9 cellular contexts compared by ENCODE assay signal in the genomic region with DNA sequence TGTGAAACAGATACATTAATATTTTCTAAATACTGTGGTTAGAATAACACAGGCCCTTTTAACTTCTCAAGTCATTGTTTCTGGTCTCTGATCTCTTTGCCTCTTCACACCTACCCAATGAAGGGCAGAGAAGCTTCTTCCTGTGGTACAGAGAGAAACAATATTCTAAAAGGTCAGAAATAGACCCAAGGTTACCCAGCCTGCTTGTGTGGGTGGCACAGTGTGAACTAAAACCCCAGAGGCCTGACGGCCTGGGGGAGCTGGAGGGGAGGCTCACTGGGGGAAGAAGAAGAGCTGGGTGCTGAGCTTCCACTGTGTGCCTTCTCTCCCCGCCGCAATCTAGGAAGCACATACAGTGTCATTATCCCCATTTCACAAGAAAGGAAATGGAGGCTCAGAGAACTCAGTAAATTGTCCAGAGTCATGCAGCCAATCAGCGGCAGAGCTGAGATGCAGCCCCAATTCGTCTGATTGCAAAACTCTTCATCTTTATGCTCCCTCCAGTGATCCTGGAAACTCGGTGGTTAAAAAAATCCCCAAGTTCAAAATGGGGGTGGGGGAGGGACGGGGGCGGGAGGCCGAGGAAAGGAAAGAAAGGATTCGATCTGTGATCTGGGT.
DNase-seq lines count a peak whose midpoint lies in the region; ATAC-seq lines count a peak whose summit lies in the region.
"Had no signal": no experiment of that assay in that cellular context is flagged by ENCODE, and none has a peak within 500 bp of the region (broad histone marks: within the 10 kb centered on the region; RNA-seq: fewer than 3 reads in every experiment).

No MANE protein-coding gene starts in this region.

- H3K9me3 Mint-ChIP-seq in activated T-cell treated with anti-CD3 and anti-CD28 coated beads, Interleukin-2, amount 50 U/mL, for 24 hours: no peaks in the 10 kb centered on the region

- peak overlapping the region; percentile 76 for H3K27ac ChIP-seq in caudate nucleus (ENCODE audit: low read depth, low read length)
- no peak overlapping the region for H3K27ac ChIP-seq in subcutaneous abdominal adipose tissue (ENCODE audit: low read depth, low read length)

- ATAC-seq in HG03060 (IDR thresholded peaks at IDR 0.05; ENCODE audit: low read depth, unreplicated experiment): peak; percentile 54
- no peak for ATAC-seq in GM21515 (IDR thresholded peaks at IDR 0.05; ENCODE audit: unreplicated experiment)

- peaks cover 3% of the 10 kb centered on the region for H3K27me3 Mint-ChIP-seq in activated T-cell treated with anti-CD3 and anti-CD28 coated beads, Interleukin-2, amount 50 U/mL, for 24 hours

- peaks cover 61% of the 10 kb centered on the region for H3K4me1 Mint-ChIP-seq in activated T-cell treated with anti-CD3 and anti-CD28 coated beads, Interleukin-2, amount 50 U/mL, for 24 hours (ENCODE audit: low read depth)

- peak overlapping the region; percentile 69 for H3K27ac Mint-ChIP-seq in activated T-cell treated with anti-CD3 and anti-CD28 coated beads, Interleukin-2, amount 50 U/mL, for 24 hours

- no peaks in the 10 kb centered on the region for H3K36me3 Mint-ChIP-seq in activated T-cell treated with anti-CD3 and anti-CD28 coated beads, Interleukin-2, amount 50 U/mL, for 24 hours (ENCODE audit: low read depth)

- H3K4me3 ChIP-seq in subcutaneous abdominal adipose tissue (ENCODE audit: low read depth in 1 of 5, low read length in 5 of 5): peak overlapping the region in 3 of 5 donors; percentile 7 to 40 (median 23)

- H3K9me3 ChIP-seq in subcutaneous abdominal adipose tissue (ENCODE audit: control insufficient read depth in 5 of 5, low read length in 5 of 5): no peaks in the 10 kb centered on the region

- no peak overlapping the region for H3K9ac ChIP-seq in subcutaneous abdominal adipose tissue (ENCODE audit: low read length in 5 of 5)

- peaks cover 0 to 7% (median 0%) of the 10 kb centered on the region in 5 donors for H3K27me3 ChIP-seq in subcutaneous abdominal adipose tissue (ENCODE audit: control insufficient read depth in 5 of 5, insufficient read depth in 4 of 5, low read length in 5 of 5)

- DNase-seq in activated T-cell treated with anti-CD3 and anti-CD28 coated beads, Interleukin-2, amount 50 U/mL, for 24 hours: peak; percentile 50
- DNase-seq in activated T-cell treated with anti-CD3 and anti-CD28 coated beads, Interleukin-2, amount 50 U/mL, for 1 hour: no peak
- DNase-seq in caudate nucleus (lab: John Stamatoyannopoulos, UW) (peak in 3 of 61 donors; percentile 26 to 59 (median 41)), DMS153 treated with DMSO at 0.1 percent for 48 hours (lab: John Stamatoyannopoulos, UW; ENCODE audit: unreplicated experiment) (no peak), DMS53 treated with DMSO at 0.1 percent for 48 hours (lab: John Stamatoyannopoulos, UW; ENCODE audit: unreplicated experiment) (no peak)
- DNase-seq: DND-41 had no signal

- H3K4me1 ChIP-seq in subcutaneous abdominal adipose tissue (ENCODE audit: control insufficient read depth in 5 of 5, insufficient read depth in 5 of 5, low read length in 5 of 5): peaks cover 7 to 45% (median 31%) of the 10 kb centered on the region in 5 donors

- no peaks in the 10 kb centered on the region for H3K36me3 ChIP-seq in subcutaneous abdominal adipose tissue (ENCODE audit: control insufficient read depth in 5 of 5, insufficient read depth in 5 of 5, low read length in 5 of 5)

- peak overlapping the region; percentile 52 for H3K4me3 Mint-ChIP-seq in activated T-cell treated with anti-CD3 and anti-CD28 coated beads, Interleukin-2, amount 50 U/mL, for 24 hours
